24 cellular contexts compared by ENCODE assay signal in genomic region chr7:13139436-13139835, GRCh38.
"Had no signal": no experiment of that assay in that cellular context is flagged by ENCODE, and none has a peak within 500 bp of the region (broad histone marks: within the 10 kb centered on the region; RNA-seq: fewer than 3 reads in every experiment).

No MANE protein-coding gene starts in this region.

- H3K4me1 ChIP-seq: left lung, lower lobe of right lung, pancreas, prostate gland, uterus had no signal

- DNase-seq: immature natural killer cell; kidney; left colon; left lung; lower lobe of right lung; mammary epithelial cell; mesenchymal stem cell; naive thymus-derived CD8-positive, alpha-beta T cell; nucleus accumbens; pancreas; posterior cingulate gyrus; retina; right cardiac atrium; stimulated activated CD4-positive, alpha-beta T cell treated with anti-CD3 and anti-CD28 coated beads, Interleukin-12 subunit alpha, Interleukin-12 subunit beta, amount 100 ng/mL, for 4 hours; stimulated activated CD4-positive, alpha-beta T cell treated with anti-CD3 and anti-CD28 coated beads, Interleukin-15, amount 100 ng/mL, for 24 hours; stimulated activated CD4-positive, alpha-beta T cell treated with anti-CD3 and anti-CD28 coated beads, Interleukin-4, amount 100 ng/mL, for 4 hours; stimulated activated CD8-positive, alpha-beta memory T cell treated with anti-CD3 and anti-CD28 coated beads, Interleukin-4, amount 100 ng/mL, for 48 hours; stimulated activated naive CD4-positive, alpha-beta T cell treated with Interleukin-2 at 50 U/mL for 16 hours; stimulated activated naive CD8-positive, alpha-beta T cell treated with anti-CD3 and anti-CD28 coated beads, Interleukin-15, amount 100 ng/mL, for 72 hours; substantia nigra; uterus had no signal

- H3K9me3 ChIP-seq: lower lobe of right lung, pancreas, prostate gland, uterus had no signal

- H3K4me3 ChIP-seq: left lung, lower lobe of right lung, pancreas, prostate gland, skin epidermis, tibial nerve, uterus had no signal

- H3K27ac ChIP-seq: left lung, lower lobe of right lung, pancreas, prostate gland, skin epidermis, tibial nerve, uterus had no signal

- H3K27me3 ChIP-seq: left lung, pancreas, tibial nerve, uterus had no signal

- H3K36me3 ChIP-seq: left lung, lower lobe of right lung, pancreas, prostate gland, tibial nerve, uterus had no signal
